Comparison of ENCODE assay signal across 19 cellular contexts in the genomic region with DNA sequence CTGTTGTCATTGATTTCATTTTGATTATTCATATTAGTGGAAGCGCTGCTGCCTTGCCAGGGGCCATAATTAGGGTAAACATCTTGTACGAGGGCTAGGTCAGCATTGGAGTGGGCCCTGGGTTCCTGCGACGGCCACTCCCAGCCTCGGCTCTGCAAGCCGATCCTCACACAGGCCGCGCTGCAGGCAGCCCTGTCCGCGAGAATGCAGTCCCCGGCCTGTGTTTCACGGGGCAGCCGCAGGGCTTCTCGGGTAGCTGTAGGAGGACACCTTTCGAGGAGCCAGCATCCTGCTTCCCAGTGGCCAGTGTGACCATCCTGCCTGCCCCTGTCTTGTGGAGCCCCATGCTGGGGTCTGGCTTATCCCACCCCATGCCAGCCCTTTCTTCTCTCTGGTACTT.
DNase-seq lines count a peak whose midpoint lies in the region; ATAC-seq and TF ChIP-seq lines count a peak whose summit lies in the region.
"Had no signal": no experiment of that assay in that cellular context is flagged by ENCODE, and none has a peak within 500 bp of the region (broad histone marks: within the 10 kb centered on the region; RNA-seq: fewer than 3 reads in every experiment).

No MANE protein-coding gene starts in this region.

- H3K4me1 ChIP-seq in heart left ventricle (no peaks in the 10 kb centered on the region), endodermal cell (ENCODE audit: control insufficient read depth, insufficient read depth, low read length) (no peaks in the 10 kb centered on the region), neuronal stem cell (ENCODE audit: control insufficient read depth in 2 of 2, insufficient read depth in 1 of 2, low read depth in 1 of 2, low read length in 2 of 2) (no peaks in the 10 kb centered on the region)
- H3K4me1 ChIP-seq: A549 had no signal

- H2BK120ac ChIP-seq in neuronal stem cell (ENCODE audit: low read depth, low read length): no peak overlapping the region

- H3K27ac Mint-ChIP-seq in endodermal cell (no peak overlapping the region), mesothelial cell of epicardium (no peak overlapping the region)
- H3K27ac Mint-ChIP-seq: CD14-positive monocyte; CD4-positive, alpha-beta memory T cell; HFFc6 had no signal

- H3K79me1 ChIP-seq in neuronal stem cell (ENCODE audit: low read depth, low read length): no peaks in the 10 kb centered on the region

- ATAC-seq in Right ventricle myocardium inferior (no peak), heart left ventricle (no peak), HG02884 (IDR thresholded peaks at IDR 0.05; ENCODE audit: unreplicated experiment) (no peak)
- ATAC-seq: A549, HCT116 had no signal

- TF ChIP-seq CTCF in heart left ventricle (IDR thresholded peaks at IDR 0.05) (no peak), endodermal cell (conservative IDR thresholded peaks at IDR 0.05) (no peak), mesothelial cell of epicardium (IDR thresholded peaks at IDR 0.05; ENCODE audit: unreplicated experiment) (no peak)

- no peaks in the 10 kb centered on the region for H3K4me1 Mint-ChIP-seq in endodermal cell
- no peaks in the 10 kb centered on the region for H3K4me1 Mint-ChIP-seq in mesothelial cell of epicardium
- H3K4me1 Mint-ChIP-seq: CD4-positive, alpha-beta memory T cell had no signal

- no peak overlapping the region for H3K4me3 ChIP-seq in heart left ventricle
- no peak overlapping the region for H3K4me3 ChIP-seq in endodermal cell (ENCODE audit: low read length)
- no peak overlapping the region for H3K4me3 ChIP-seq in neuronal stem cell (ENCODE audit: low read length in 2 of 2)
- H3K4me3 ChIP-seq: A549, BLaER1 had no signal

- H3K27me3 Mint-ChIP-seq in endodermal cell (ENCODE audit: insufficient read depth) (no peaks in the 10 kb centered on the region), mesothelial cell of epicardium (ENCODE audit: low read depth) (peaks cover 8% of the 10 kb centered on the region)

- H3K9me3 Mint-ChIP-seq in endodermal cell (no peaks in the 10 kb centered on the region), mesothelial cell of epicardium (no peaks in the 10 kb centered on the region)
- H3K9me3 Mint-ChIP-seq: HFFc6 had no signal

- H2BK15ac ChIP-seq in neuronal stem cell (ENCODE audit: low read length): no peak overlapping the region

- H3K4me2 ChIP-seq in neuronal stem cell (ENCODE audit: insufficient read depth, low read length, poor library complexity, severe bottlenecking): no peak overlapping the region
- H3K4me2 ChIP-seq: A549, BLaER1 had no signal

- H2BK5ac ChIP-seq in neuronal stem cell (ENCODE audit: low read length): no peak overlapping the region

- no peak overlapping the region for H2AFZ ChIP-seq in neuronal stem cell (ENCODE audit: low read length)

- DNase-seq in DMS79 treated with DMSO at 0.1 percent for 48 hours (lab: John Stamatoyannopoulos, UW): peak; percentile 50
- no peak for DNase-seq in DMS79 (lab: John Stamatoyannopoulos, UW)
- peak; percentile 57 for DNase-seq in Right ventricle myocardium inferior (ENCODE audit: missing footprints)
- DNase-seq in heart left ventricle: no peak
- DNase-seq in endodermal cell: peak; percentile 51
- DNase-seq in neuronal stem cell (ENCODE audit: low spot score): no peak
- no peak for DNase-seq in mesothelial cell of epicardium (ENCODE audit: low spot score in 2 of 2, unreplicated experiment in 2 of 2)
- DNase-seq: CD4-positive, alpha-beta memory T cell; GDM1; GOT3; H7; HFFc6; IMR-90 had no signal

- H3K27me3 ChIP-seq in heart left ventricle (no peaks in the 10 kb centered on the region), endodermal cell (ENCODE audit: control insufficient read depth, insufficient read depth, low read length, poor library complexity, severe bottlenecking) (no peaks in the 10 kb centered on the region), neuronal stem cell (ENCODE audit: control insufficient read depth in 3 of 3, insufficient read depth in 3 of 3, low read depth in 1 of 3, low read length in 3 of 3) (peaks cover 0 to 21% (median 0%) of the 10 kb centered on the region in 3 experiments)
- H3K27me3 ChIP-seq: BLaER1 had no signal

- no peak overlapping the region for H2BK12ac ChIP-seq in neuronal stem cell (ENCODE audit: low read length)

- H3K9me3 ChIP-seq in heart left ventricle (no peaks in the 10 kb centered on the region), endodermal cell (ENCODE audit: control insufficient read depth, low read length) (no peaks in the 10 kb centered on the region), neuronal stem cell (replicated peaks in 1 of 2; ENCODE audit: control insufficient read depth in 2 of 2, insufficient read depth in 1 of 2, low read depth in 1 of 2, low read length in 2 of 2) (peaks cover 0 to 5% of the 10 kb centered on the region in 2 donors)
- H3K9me3 ChIP-seq: A549, BLaER1 had no signal

- H4K91ac ChIP-seq in neuronal stem cell (ENCODE audit: low read depth, low read length, poor library complexity): no peak overlapping the region

- no peaks in the 10 kb centered on the region for H3K36me3 ChIP-seq in heart left ventricle
- no peaks in the 10 kb centered on the region for H3K36me3 ChIP-seq in endodermal cell (ENCODE audit: control insufficient read depth, insufficient read depth, low read length)
- H3K36me3 ChIP-seq in neuronal stem cell (replicated peaks in 1 of 2; ENCODE audit: control insufficient read depth in 2 of 2, insufficient read depth in 2 of 2, low read length in 2 of 2): no peaks in the 10 kb centered on the region
- H3K36me3 ChIP-seq: BLaER1 had no signal

- H3K36me3 Mint-ChIP-seq in endodermal cell (ENCODE audit: low read depth) (no peaks in the 10 kb centered on the region), mesothelial cell of epicardium (no peaks in the 10 kb centered on the region)
- H3K36me3 Mint-ChIP-seq: CD14-positive monocyte; CD4-positive, alpha-beta memory T cell had no signal

- H3K23ac ChIP-seq in neuronal stem cell (ENCODE audit: low read depth, low read length, poor library complexity): peak overlapping the region; percentile 20

- no peak overlapping the region for H3K4me3 Mint-ChIP-seq in endodermal cell
- no peak overlapping the region for H3K4me3 Mint-ChIP-seq in mesothelial cell of epicardium
- H3K4me3 Mint-ChIP-seq: CD14-positive monocyte; CD4-positive, alpha-beta memory T cell; HFFc6 had no signal

- 78 to 89% (median 84%) methylated on average over 14 to 15 of the region's 15 CpGs for WGBS in heart left ventricle, 4 donors
- 87 to 88% methylated on average over 13 to 15 of the region's 15 CpGs for WGBS in endodermal cell (ENCODE audit: insufficient coverage in 1 of 2, insufficient read length in 1 of 2), 2 experiments
- WGBS in neuronal stem cell (ENCODE audit: extremely low coverage in 2 of 2, insufficient read length in 2 of 2, insufficient replicate concordance in 1 of 2), 2 donors: no CpG with 5 or more reads among the region's 15 CpGs

- intact Hi-C loops in Right ventricle myocardium inferior (cut with DNase I) (no loop called here), heart left ventricle (cut with DNase I) (loop anchor here in 1 of 10 donors (10.0 kb wide), 1 partner anchor 942 kb away; no protein-coding TSS in a partner anchor)

- peak overlapping the region; percentile 18 for H2AK5ac ChIP-seq in neuronal stem cell (ENCODE audit: low read depth, low read length)

- H3K18ac ChIP-seq in neuronal stem cell (ENCODE audit: low read length): peak overlapping the region; percentile 44

- no peak overlapping the region for H3K14ac ChIP-seq in neuronal stem cell (ENCODE audit: low read length)

- H3K9ac ChIP-seq in endodermal cell (ENCODE audit: extremely low read depth, low read length, poor library complexity, severe bottlenecking) (no peak overlapping the region), neuronal stem cell (ENCODE audit: low read depth, low read length, poor library complexity) (no peak overlapping the region)
- H3K9ac ChIP-seq: BLaER1 had no signal

- H3K27ac ChIP-seq in heart left ventricle (no peak overlapping the region), endodermal cell (ENCODE audit: low read depth, low read length) (peak overlapping the region; percentile 44), neuronal stem cell (replicated peaks; ENCODE audit: low read length) (no peak overlapping the region)
- H3K27ac ChIP-seq: 22Rv1, A549, BLaER1 had no signal

- no peak overlapping the region for H3K4ac ChIP-seq in neuronal stem cell (ENCODE audit: low read length)

- no peak for TF ChIP-seq POLR2A in heart left ventricle (IDR thresholded peaks at IDR 0.05)

- H4K8ac ChIP-seq in neuronal stem cell (ENCODE audit: low read depth, low read length): no peak overlapping the region

Comparison
In these comparisons a context has a peak if more than half of its experiments do, and no peak if none do; other contexts are left out.
1. DNase-seq: peak in DMS79 treated with DMSO at 0.1 percent for 48 hours (single experiment), Right ventricle myocardium inferior (single experiment) and endodermal cell (single experiment); none in DMS79 (single experiment), heart left ventricle (0 of 5), neuronal stem cell (single experiment) and mesothelial cell of epicardium (0 of 2).